ENCODE assay signal across 8 cellular contexts in genomic region chr11:18698341-18699268, GRCh38. TPM values are rescaled to one million over a fixed set of nuclear protein-coding genes. Genes with fewer than 3 reads are reported as not detected.
DNase-seq lines count a peak whose midpoint lies in the region; ATAC-seq and TF ChIP-seq lines count a peak whose summit lies in the region.

Gene TMEM86A, plus strand, starts transcription at chr11:18698779. Its CDS starts 108 bp downstream, at chr11:18698887.

- peak; percentile 94 for DNase-seq in GM10248 (ENCODE audit: extremely low spot score)
- DNase-seq in NCI-H1092 treated with DMSO at 0.1 percent for 48 hours (lab: John Stamatoyannopoulos, UW): peak; percentile 86
- DNase-seq in T follicular helper cell (ENCODE audit: low read depth): peak; percentile 85
- DNase-seq in adipocyte (ENCODE audit: low read depth): peak; percentile 95
- peak; percentile 88 to 96 for DNase-seq in cardiac muscle cell (ENCODE audit: low read depth in 1 of 2, low spot score in 1 of 2)
- peak; percentile 96 to 97 for DNase-seq in thyroid gland

- TF ChIP-seq POLR2A in thyroid gland (IDR thresholded peaks at IDR 0.05): peak; percentile 8 to 90

- peak within 1 kb of the TSS; percentile 38 for H3K27ac ChIP-seq in cardiac muscle cell
- H3K27ac ChIP-seq in parathyroid adenoma: peak within 1 kb of the TSS; percentile 44
- H3K27ac ChIP-seq in thyroid gland: peak within 1 kb of the TSS; percentile 42 to 67 (median 54)

- H3K4me3 ChIP-seq in adipocyte (ENCODE audit: low read length) (peak within 1 kb of the TSS; percentile 81), cardiac muscle cell (peak within 1 kb of the TSS; percentile 65), parathyroid adenoma (ENCODE audit: low read depth, low read length) (peak within 1 kb of the TSS; percentile 57), thyroid gland (replicated peaks in 1 of 3) (peak within 1 kb of the TSS; percentile 71 to 85 (median 84))

- POLR2A ChIA-PET in GM10248 (lab: Yijun Ruan, JAX): interaction anchor here (0.7 to 1.2 kb wide), 2 partner anchors 65 to 374 kb away, joined by 3 to 6 read pairs; partner anchors contain the start of gene SPTY2D1

- peak within 1 kb of the TSS; percentile 53 for H3K4me2 ChIP-seq in parathyroid adenoma (ENCODE audit: low read length)

- TF ChIP-seq CTCF in GM10248 (IDR thresholded peaks at IDR 0.05; ENCODE audit: control extremely low read depth, extremely low read depth, low read depth, missing control alignments) (no peak), cardiac muscle cell (IDR thresholded peaks at IDR 0.05; ENCODE audit: low read depth, low read length) (no peak), parathyroid adenoma (IDR thresholded peaks at IDR 0.05) (no peak), thyroid gland (IDR thresholded peaks at IDR 0.05) (peak in 1 of 6 experiments; percentile 15)

- intact Hi-C loops in thyroid gland (cut with DNase I): no loop called here

- peak; percentile 95 for ATAC-seq in HG02610 (IDR thresholded peaks at IDR 0.05; ENCODE audit: unreplicated experiment)

- H2AFZ ChIP-seq in parathyroid adenoma: peak within 1 kb of the TSS; percentile 76

- H3K9me3 ChIP-seq in adipocyte (ENCODE audit: control insufficient read depth, low read length) (no peaks in the 10 kb centered on the region), cardiac muscle cell (ENCODE audit: low read depth) (no peaks in the 10 kb centered on the region), parathyroid adenoma (ENCODE audit: control insufficient read depth, low read length) (no peaks in the 10 kb centered on the region), thyroid gland (no peaks in the 10 kb centered on the region)

- peak within 1 kb of the TSS; percentile 75 for H3K9ac ChIP-seq in adipocyte (ENCODE audit: low read length)
- H3K9ac ChIP-seq in parathyroid adenoma: no peak within 1 kb of the TSS

- H3K79me2 ChIP-seq in parathyroid adenoma: no peaks in the 10 kb centered on the region

- CTCF ChIA-PET in GM10248 (lab: Yijun Ruan, JAX): interaction anchor here (1.0 to 2.0 kb wide), 4 partner anchors 22 to 70 kb away, joined by 3 to 11 read pairs (median 6); no protein-coding TSS in a partner anchor

- H3K4me1 ChIP-seq in adipocyte (ENCODE audit: control insufficient read depth, insufficient read depth, low read length) (peaks cover 16% of the 10 kb centered on the region), cardiac muscle cell (ENCODE audit: low read depth) (no peaks in the 10 kb centered on the region), parathyroid adenoma (peaks cover 4% of the 10 kb centered on the region), thyroid gland (peaks cover 6 to 13% of the 10 kb centered on the region in 2 donors)

- WGBS in thyroid gland, 2 donors: 2 to 7% methylated on average over 24 to 26 of the region's 98 CpGs

- H3K36me3 ChIP-seq in adipocyte (ENCODE audit: control insufficient read depth, insufficient read depth, low read length, severe bottlenecking) (no peaks in the 10 kb centered on the region), cardiac muscle cell (no peaks in the 10 kb centered on the region), parathyroid adenoma (ENCODE audit: control insufficient read depth, insufficient read depth, low read length) (no peaks in the 10 kb centered on the region), thyroid gland (peaks cover 0 to 7% of the 10 kb centered on the region in 2 donors)

- peaks cover 6% of the 10 kb centered on the region for H3K27me3 ChIP-seq in adipocyte (replicated peaks; ENCODE audit: control insufficient read depth, insufficient read depth, low read length)
- peaks cover 19% of the 10 kb centered on the region for H3K27me3 ChIP-seq in cardiac muscle cell
- H3K27me3 ChIP-seq in parathyroid adenoma (ENCODE audit: control insufficient read depth, insufficient read depth, low read length): no peaks in the 10 kb centered on the region
- H3K27me3 ChIP-seq in thyroid gland: no peaks in the 10 kb centered on the region

RNA-seq across cellular contexts. Expression of gene TMEM86A, which starts in this region (rescaled TPM):
- total RNA-seq in cardiac muscle cell (3.4 and 4.1 TPM in 2 replicates), thyroid gland (10 to 100 TPM in 1 of 4 donors, 1 to 10 TPM in 3; 5.8 to 13.2 (median 6.2) TPM)
- 4.1 and 5.2 TPM in 2 replicates for polyA plus RNA-seq in cardiac muscle cell

Comparison
In these comparisons a context has a peak if more than half of its experiments do, and no peak if none do; other contexts are left out.
1. Peak in every context shown above with its lines: DNase-seq, ATAC-seq, H3K4me3 ChIP-seq and H3K27ac ChIP-seq.